Comparison of ENCODE assay signal across 24 cellular contexts in the genomic region with DNA sequence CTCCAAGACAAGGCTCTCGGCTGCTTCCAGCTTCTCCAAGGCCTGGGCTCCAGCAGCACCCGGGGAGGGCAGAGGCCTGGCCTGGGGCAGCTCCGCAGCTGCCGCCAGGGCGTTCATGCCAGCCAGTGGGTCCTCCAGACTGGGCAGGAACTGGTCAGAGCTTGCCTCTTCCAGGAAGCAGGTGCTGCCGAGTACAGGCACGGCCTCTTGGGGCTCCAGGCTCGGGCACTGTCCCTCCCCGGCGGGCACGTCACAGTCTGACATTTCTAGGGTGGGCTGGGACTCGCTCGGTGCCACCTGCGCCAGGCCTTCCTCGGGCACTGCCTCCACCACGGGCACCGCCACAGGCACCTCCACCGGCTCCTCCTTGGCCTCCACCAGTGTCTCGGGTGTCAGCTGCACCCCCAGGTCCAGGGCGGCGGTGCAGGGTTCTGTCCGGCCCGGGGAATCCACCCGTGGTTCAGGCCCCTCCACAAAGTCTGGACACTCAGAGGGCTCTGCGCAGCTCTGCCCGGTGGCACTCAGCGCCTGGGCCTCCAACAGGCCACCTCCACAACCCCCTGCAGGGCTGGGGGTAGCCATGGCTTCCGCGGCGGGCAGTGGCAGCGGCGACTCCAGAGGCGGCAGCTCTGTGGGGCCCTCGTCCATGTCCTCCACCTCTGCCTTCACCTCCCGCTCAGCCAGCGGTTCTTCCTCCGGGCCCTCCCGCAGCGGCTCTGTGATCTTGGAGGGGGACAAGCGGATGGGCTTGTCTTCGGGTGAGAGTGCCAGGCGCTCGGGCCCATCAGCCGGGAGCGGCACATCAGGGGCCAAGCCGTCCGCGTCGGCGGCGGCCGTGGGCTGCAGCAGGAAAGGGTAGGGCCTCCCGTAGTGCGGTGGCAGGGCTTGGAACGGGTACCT.
"Had no signal": no experiment of that assay in that cellular context is flagged by ENCODE, and none has a peak within 500 bp of the region (broad histone marks: within the 10 kb centered on the region; RNA-seq: fewer than 3 reads in every experiment).

No MANE protein-coding gene starts in this region.

- H3K4me1 ChIP-seq: pancreas had no signal

- H3K4me3 Mint-ChIP-seq: activated CD8-positive, alpha-beta T cell treated with anti-CD3 and anti-CD28 coated beads for 36 hours; activated naive CD8-positive, alpha-beta T cell treated with anti-CD3 and anti-CD28 coated beads for 36 hours; activated T-helper 17 cell treated with anti-CD3 and anti-CD28 coated beads, Interleukin-2, amount 50 U/mL, for 72 hours; endodermal cell; naive thymus-derived CD4-positive, alpha-beta T cell; stimulated activated memory B cell treated with anti-CD40 and anti-IgM and Interleukin-4, amounts not matched to agents 10 μg/mL and 1 μg/mL and 100 μg/mL, for 72 hours; type B pancreatic cell had no signal

- H3K27me3 ChIP-seq: dorsolateral prefrontal cortex, heart right ventricle, pancreas, testis had no signal

- DNase-seq: activated CD4-positive, alpha-beta T cell treated with anti-CD3 and anti-CD28 coated beads for 48 hours; activated CD4-positive, CD25-positive, alpha-beta regulatory T cell; activated CD8-positive, alpha-beta T cell treated with anti-CD3 and anti-CD28 coated beads for 36 hours; activated naive CD4-positive, alpha-beta T cell; activated naive CD8-positive, alpha-beta T cell treated with anti-CD3 and anti-CD28 coated beads for 36 hours; activated T-cell treated with anti-CD3 and anti-CD28 coated beads, Interleukin-2, amount 50 U/mL, for 1 hour; amniotic stem cell; dorsolateral prefrontal cortex; endodermal cell; heart right ventricle; kidney glomerular epithelial cell; left ventricle myocardium superior; mesendoderm; naive thymus-derived CD4-positive, alpha-beta T cell; stimulated activated CD4-positive, alpha-beta T cell treated with anti-CD3 and anti-CD28 coated beads, Interleukin-4, amount 100 ng/mL, for 4 hours; T-helper 1 cell; T-helper 9 cell; testis had no signal

- H3K27me3 Mint-ChIP-seq: activated CD8-positive, alpha-beta T cell treated with anti-CD3 and anti-CD28 coated beads for 36 hours; activated naive CD8-positive, alpha-beta T cell treated with anti-CD3 and anti-CD28 coated beads for 36 hours; activated T-helper 17 cell treated with anti-CD3 and anti-CD28 coated beads, Interleukin-2, amount 50 U/mL, for 72 hours; naive thymus-derived CD4-positive, alpha-beta T cell; stimulated activated memory B cell treated with anti-CD40 and anti-IgM and Interleukin-4, amounts not matched to agents 10 μg/mL and 1 μg/mL and 100 μg/mL, for 72 hours; type B pancreatic cell had no signal

- H3K9me3 Mint-ChIP-seq: activated CD8-positive, alpha-beta T cell treated with anti-CD3 and anti-CD28 coated beads for 36 hours; activated naive CD8-positive, alpha-beta T cell treated with anti-CD3 and anti-CD28 coated beads for 36 hours; activated T-helper 17 cell treated with anti-CD3 and anti-CD28 coated beads, Interleukin-2, amount 50 U/mL, for 72 hours; endodermal cell; naive thymus-derived CD4-positive, alpha-beta T cell; stimulated activated memory B cell treated with anti-CD40 and anti-IgM and Interleukin-4, amounts not matched to agents 10 μg/mL and 1 μg/mL and 100 μg/mL, for 72 hours; type B pancreatic cell had no signal

- FAIRE-seq: frontal cortex, pancreas had no signal

- H3K27ac Mint-ChIP-seq: activated CD8-positive, alpha-beta T cell treated with anti-CD3 and anti-CD28 coated beads for 36 hours; activated naive CD8-positive, alpha-beta T cell treated with anti-CD3 and anti-CD28 coated beads for 36 hours; activated T-helper 17 cell treated with anti-CD3 and anti-CD28 coated beads, Interleukin-2, amount 50 U/mL, for 72 hours; endodermal cell; naive thymus-derived CD4-positive, alpha-beta T cell; stimulated activated memory B cell treated with anti-CD40 and anti-IgM and Interleukin-4, amounts not matched to agents 10 μg/mL and 1 μg/mL and 100 μg/mL, for 72 hours; type B pancreatic cell had no signal

- H3K9me3 ChIP-seq: heart right ventricle, pancreas, testis had no signal

- H3K4me1 Mint-ChIP-seq: endodermal cell had no signal

- ATAC-seq: activated CD8-positive, alpha-beta T cell treated with anti-CD3 and anti-CD28 coated beads for 36 hours; activated T-helper 17 cell treated with anti-CD3 and anti-CD28 coated beads, Interleukin-2, amount 50 U/mL, for 72 hours; left ventricle myocardium superior; naive thymus-derived CD4-positive, alpha-beta T cell; pancreas; sciatic nerve; stimulated activated memory B cell treated with anti-CD40 and anti-IgM and Interleukin-4, amounts not matched to agents 10 μg/mL and 1 μg/mL and 100 μg/mL, for 72 hours had no signal

- H3K27ac ChIP-seq: heart right ventricle, pancreas, testis had no signal

- H3K4me3 ChIP-seq: dorsolateral prefrontal cortex, heart right ventricle, pancreas, testis had no signal
